Comparison of ENCODE assay signal across 22 cellular contexts in genomic region chr1:160420881-160421842, GRCh38. TPM values are rescaled to one million over a fixed set of nuclear protein-coding genes. Genes with fewer than 3 reads are reported as not detected.
DNase-seq lines count a peak whose midpoint lies in the region; ATAC-seq and TF ChIP-seq lines count a peak whose summit lies in the region.
"Had no signal": no experiment of that assay in that cellular context is flagged by ENCODE, and none has a peak within 500 bp of the region (broad histone marks: within the 10 kb centered on the region; RNA-seq: fewer than 3 reads in every experiment).

No MANE protein-coding gene starts in this region.

- peaks cover 7% of the 10 kb centered on the region for H3K4me1 Mint-ChIP-seq in dendritic cell treated with granulocyte-macrophage colony-stimulating factor and Interleukin-4, amounts not matched to agents 40 ng/mL and 50 ng/mL, for 4 days (ENCODE audit: low read depth)
- peaks cover 3% of the 10 kb centered on the region for H3K4me1 Mint-ChIP-seq in memory B cell
- H3K4me1 Mint-ChIP-seq: B cell had no signal

- TF ChIP-seq CTCF in GM10266 (IDR thresholded peaks at IDR 0.05; ENCODE audit: control insufficient read depth, insufficient read depth, low read depth, missing control alignments) (no peak), esophagus muscularis mucosa (IDR thresholded peaks at IDR 0.05) (no peak)

- peaks cover 0 to 86% (median 44%) of the 10 kb centered on the region in 4 donors for H3K36me3 ChIP-seq in esophagus muscularis mucosa

- no peak for TF ChIP-seq EP300 in esophagus muscularis mucosa (IDR thresholded peaks at IDR 0.05)

- H3K27me3 Mint-ChIP-seq in dendritic cell treated with granulocyte-macrophage colony-stimulating factor and Interleukin-4, amounts not matched to agents 40 ng/mL and 50 ng/mL, for 4 days, result peaks cover 17% of the 10 kb centered on the region
- peaks cover 16% of the 10 kb centered on the region for H3K27me3 Mint-ChIP-seq in memory B cell
- H3K27me3 Mint-ChIP-seq: B cell had no signal

- no peaks in the 10 kb centered on the region for H3K36me3 Mint-ChIP-seq in dendritic cell treated with granulocyte-macrophage colony-stimulating factor and Interleukin-4, amounts not matched to agents 40 ng/mL and 50 ng/mL, for 4 days (ENCODE audit: low read depth)
- no peaks in the 10 kb centered on the region for H3K36me3 Mint-ChIP-seq in memory B cell
- H3K36me3 Mint-ChIP-seq: CD14-positive monocyte had no signal

- no peaks in the 10 kb centered on the region for H3K9me3 ChIP-seq in esophagus muscularis mucosa
- H3K9me3 ChIP-seq: A549 had no signal

- H3K9me3 Mint-ChIP-seq in dendritic cell treated with granulocyte-macrophage colony-stimulating factor and Interleukin-4, amounts not matched to agents 40 ng/mL and 50 ng/mL, for 4 days, result no peaks in the 10 kb centered on the region
- H3K9me3 Mint-ChIP-seq in memory B cell, result no peaks in the 10 kb centered on the region
- H3K9me3 Mint-ChIP-seq: CD14-positive monocyte had no signal

- no peaks in the 10 kb centered on the region for H3K27me3 ChIP-seq in esophagus muscularis mucosa

- H3K27ac Mint-ChIP-seq in dendritic cell treated with granulocyte-macrophage colony-stimulating factor and Interleukin-4, amounts not matched to agents 40 ng/mL and 50 ng/mL, for 4 days, result peak overlapping the region; percentile 63
- H3K27ac Mint-ChIP-seq in memory B cell, result peak overlapping the region; percentile 7
- H3K27ac Mint-ChIP-seq: B cell had no signal

- intact Hi-C loops in dendritic cell treated with granulocyte-macrophage colony-stimulating factor and Interleukin-4, amounts not matched to agents 40 ng/mL and 50 ng/mL, for 4 days (cut with micrococcal nuclease), result loop anchor here (10.0 kb wide), 1 partner anchor 414 kb away; no protein-coding TSS in a partner anchor
- intact Hi-C loops in esophagus muscularis mucosa (cut with DNase I), result no loop called here

- DNase-seq in GM10266 (ENCODE audit: extremely low spot score) (peak; percentile 5), OCI-M1 (lab: John Stamatoyannopoulos, UW) (peak; percentile 68), memory B cell (ENCODE audit: low spot score in 2 of 2) (no peak), NCI-H1694 treated with DMSO at 0.1 percent for 48 hours (lab: John Stamatoyannopoulos, UW) (no peak), substantia nigra (lab: John Stamatoyannopoulos, UW) (no peak), retina (no peak), esophagus muscularis mucosa (ENCODE audit: extremely low spot score) (no peak)
- DNase-seq: EL, GF-D8, KG1, NCI-H1105, NCI-H2081 treated with DMSO at 0.1 percent for 48 hours, NCI-H2171 treated with DMSO at 0.1 percent for 48 hours, NCI-H446, NCI-H526, PC-3, RPMI8226, SHP77 had no signal

- ATAC-seq in memory B cell (ENCODE audit: low read depth), result no peak
- ATAC-seq: A549, PC-3 had no signal

- H3K27ac ChIP-seq in substantia nigra (ENCODE audit: low read depth, low read length, poor library complexity, severe bottlenecking) (no peak overlapping the region), esophagus muscularis mucosa (replicated peaks in 1 of 4) (no peak overlapping the region)
- H3K27ac ChIP-seq: A549 had no signal

- H3K4me3 Mint-ChIP-seq in dendritic cell treated with granulocyte-macrophage colony-stimulating factor and Interleukin-4, amounts not matched to agents 40 ng/mL and 50 ng/mL, for 4 days, result no peak overlapping the region
- H3K4me3 Mint-ChIP-seq in memory B cell, result no peak overlapping the region
- H3K4me3 Mint-ChIP-seq: B cell, CD14-positive monocyte had no signal

- WGBS in esophagus muscularis mucosa, result 90% methylated on average over 7 of the region's 7 CpGs

- no peak overlapping the region for H3K4me3 ChIP-seq in esophagus muscularis mucosa
- H3K4me3 ChIP-seq: A549 had no signal

- H3K4me1 ChIP-seq in esophagus muscularis mucosa, result no peaks in the 10 kb centered on the region
- H3K4me1 ChIP-seq: A549 had no signal

- no peak for TF ChIP-seq POLR2A in esophagus muscularis mucosa (IDR thresholded peaks at IDR 0.05; ENCODE audit: low read depth)

RNA-seq across cellular contexts. Expression of gene VANGL2, which starts 20.8 kb away (rescaled TPM):
- total RNA-seq in esophagus muscularis mucosa, result 1 to 10 TPM; 1.2 to 5.8 (median 3.7) TPM

RNA-seq across cellular contexts. Expression of gene NHLH1, which starts 54.3 kb away (rescaled TPM):
- total RNA-seq in esophagus muscularis mucosa, result not detected
- total RNA-seq: PC-3 had no signal

Comparison
In these comparisons a context has a peak if more than half of its experiments do, and no peak if none do; other contexts are left out.
1. DNase-seq: peak in GM10266 (single experiment) and OCI-M1 (single experiment); none in memory B cell (0 of 2), NCI-H1694 treated with DMSO at 0.1 percent for 48 hours (single experiment), substantia nigra (0 of 49), retina (single experiment) and esophagus muscularis mucosa (single experiment).